In the genomic region with DNA sequence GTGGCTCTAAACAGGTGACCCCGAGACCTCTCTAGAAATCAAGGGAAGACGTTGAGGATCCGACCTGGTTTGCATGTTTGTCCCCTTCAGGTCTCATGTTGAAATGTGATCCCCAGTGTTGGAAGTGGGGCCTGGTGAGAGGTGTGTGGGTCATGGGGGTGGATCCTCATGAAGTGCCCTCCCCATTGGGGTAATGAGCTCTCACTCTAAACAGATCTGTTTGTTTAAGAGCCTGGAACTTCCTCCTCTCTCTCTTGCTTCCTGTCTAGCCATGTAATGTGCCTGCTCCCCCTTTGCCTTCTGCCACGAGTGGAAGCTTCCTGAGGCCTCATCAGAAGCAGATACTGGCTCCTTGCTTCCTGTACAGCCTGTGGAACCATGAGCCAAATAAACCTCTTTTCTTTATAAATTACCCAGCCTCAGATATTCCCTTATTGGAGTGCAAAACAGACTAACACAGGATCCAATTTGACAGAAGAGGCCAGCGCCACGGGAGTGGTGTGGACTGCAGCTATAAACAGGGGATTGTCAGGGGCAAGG, we compare ENCODE assay signal across 1 cellular context.
TF ChIP-seq lines count a peak whose summit lies in the region.

No MANE protein-coding gene starts in this region.

TF ChIP-seq in HepG2, 621 proteins besides CTCF, POLR2A, EP300 and RAD21 (continues in another document):
- no peak for TF ChIP-seq MZF1 (CRISPR knock-in tag; IDR thresholded peaks at IDR 0.05; ENCODE audit: borderline replicate concordance)
- TF ChIP-seq, protein P1, sequence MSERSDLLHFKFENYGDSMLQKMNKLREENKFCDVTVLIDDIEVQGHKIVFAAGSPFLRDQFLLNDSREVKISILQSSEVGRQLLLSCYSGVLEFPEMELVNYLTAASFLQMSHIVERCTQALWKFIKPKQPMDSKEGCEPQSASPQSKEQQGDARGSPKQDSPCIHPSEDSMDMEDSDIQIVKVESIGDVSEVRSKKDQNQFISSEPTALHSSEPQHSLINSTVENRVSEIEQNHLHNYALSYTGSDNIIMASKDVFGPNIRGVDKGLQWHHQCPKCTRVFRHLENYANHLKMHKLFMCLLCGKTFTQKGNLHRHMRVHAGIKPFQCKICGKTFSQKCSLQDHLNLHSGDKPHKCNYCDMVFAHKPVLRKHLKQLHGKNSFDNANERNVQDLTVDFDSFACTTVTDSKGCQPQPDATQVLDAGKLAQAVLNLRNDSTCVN (CRISPR knock-in tag; IDR thresholded peaks at IDR 0.05; ENCODE audit: borderline replicate concordance), result no peak
- TF ChIP-seq BCL6 (CRISPR knock-in tag; IDR thresholded peaks at IDR 0.05), result no peak
- TF ChIP-seq, protein P2, sequence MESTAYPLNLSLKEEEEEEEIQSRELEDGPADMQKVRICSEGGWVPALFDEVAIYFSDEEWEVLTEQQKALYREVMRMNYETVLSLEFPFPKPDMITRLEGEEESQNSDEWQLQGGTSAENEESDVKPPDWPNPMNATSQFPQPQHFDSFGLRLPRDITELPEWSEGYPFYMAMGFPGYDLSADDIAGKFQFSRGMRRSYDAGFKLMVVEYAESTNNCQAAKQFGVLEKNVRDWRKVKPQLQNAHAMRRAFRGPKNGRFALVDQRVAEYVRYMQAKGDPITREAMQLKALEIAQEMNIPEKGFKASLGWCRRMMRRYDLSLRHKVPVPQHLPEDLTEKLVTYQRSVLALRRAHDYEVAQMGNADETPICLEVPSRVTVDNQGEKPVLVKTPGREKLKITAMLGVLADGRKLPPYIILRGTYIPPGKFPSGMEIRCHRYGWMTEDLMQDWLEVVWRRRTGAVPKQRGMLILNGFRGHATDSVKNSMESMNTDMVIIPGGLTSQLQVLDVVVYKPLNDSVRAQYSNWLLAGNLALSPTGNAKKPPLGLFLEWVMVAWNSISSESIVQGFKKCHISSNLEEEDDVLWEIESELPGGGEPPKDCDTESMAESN (CRISPR knock-in tag; conservative IDR thresholded peaks at IDR 0.05), result peak; percentile 77; the same call in 1 of the 2 replicates
- no peak for TF ChIP-seq ZFAT (CRISPR knock-in tag; conservative IDR thresholded peaks at IDR 0.05)
- TF ChIP-seq RAD51 (IDR thresholded peaks at IDR 0.05; ENCODE audit: borderline replicate concordance), result no peak
- no peak for TF ChIP-seq KLF11 (CRISPR knock-in tag; IDR thresholded peaks at IDR 0.05)
- TF ChIP-seq ZNF766 (CRISPR knock-in tag; IDR thresholded peaks at IDR 0.05; ENCODE audit: borderline replicate concordance), result 0 out of 2 replicates have a peak, but pooled peaks have one; percentile 32
- TF ChIP-seq, protein P3, sequence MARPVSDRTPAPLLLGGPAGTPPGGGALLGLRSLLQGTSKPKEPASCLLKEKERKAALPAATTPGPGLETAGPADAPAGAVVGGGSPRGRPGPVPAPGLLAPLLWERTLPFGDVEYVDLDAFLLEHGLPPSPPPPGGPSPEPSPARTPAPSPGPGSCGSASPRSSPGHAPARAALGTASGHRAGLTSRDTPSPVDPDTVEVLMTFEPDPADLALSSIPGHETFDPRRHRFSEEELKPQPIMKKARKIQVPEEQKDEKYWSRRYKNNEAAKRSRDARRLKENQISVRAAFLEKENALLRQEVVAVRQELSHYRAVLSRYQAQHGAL (CRISPR knock-in tag; IDR thresholded peaks at IDR 0.05; ENCODE audit: not compliant biosample characterization), result no peak
- TF ChIP-seq PHB2 (IDR thresholded peaks at IDR 0.05; ENCODE audit: partially characterized antibody), result no peak
- no peak for TF ChIP-seq TRIM24 (CRISPR knock-in tag; IDR thresholded peaks at IDR 0.05)
- TF ChIP-seq, protein P4, sequence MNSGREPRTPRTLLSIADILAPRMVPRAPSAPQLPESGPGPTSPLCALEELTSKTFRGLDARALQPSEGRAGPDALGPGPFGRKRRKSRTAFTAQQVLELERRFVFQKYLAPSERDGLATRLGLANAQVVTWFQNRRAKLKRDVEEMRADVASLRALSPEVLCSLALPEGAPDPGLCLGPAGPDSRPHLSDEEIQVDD (CRISPR knock-in tag; IDR thresholded peaks at IDR 0.05; ENCODE audit: borderline replicate concordance), result no peak
- no peak for TF ChIP-seq ZNF430 (CRISPR knock-in tag; IDR thresholded peaks at IDR 0.05)
- TF ChIP-seq, protein P5, sequence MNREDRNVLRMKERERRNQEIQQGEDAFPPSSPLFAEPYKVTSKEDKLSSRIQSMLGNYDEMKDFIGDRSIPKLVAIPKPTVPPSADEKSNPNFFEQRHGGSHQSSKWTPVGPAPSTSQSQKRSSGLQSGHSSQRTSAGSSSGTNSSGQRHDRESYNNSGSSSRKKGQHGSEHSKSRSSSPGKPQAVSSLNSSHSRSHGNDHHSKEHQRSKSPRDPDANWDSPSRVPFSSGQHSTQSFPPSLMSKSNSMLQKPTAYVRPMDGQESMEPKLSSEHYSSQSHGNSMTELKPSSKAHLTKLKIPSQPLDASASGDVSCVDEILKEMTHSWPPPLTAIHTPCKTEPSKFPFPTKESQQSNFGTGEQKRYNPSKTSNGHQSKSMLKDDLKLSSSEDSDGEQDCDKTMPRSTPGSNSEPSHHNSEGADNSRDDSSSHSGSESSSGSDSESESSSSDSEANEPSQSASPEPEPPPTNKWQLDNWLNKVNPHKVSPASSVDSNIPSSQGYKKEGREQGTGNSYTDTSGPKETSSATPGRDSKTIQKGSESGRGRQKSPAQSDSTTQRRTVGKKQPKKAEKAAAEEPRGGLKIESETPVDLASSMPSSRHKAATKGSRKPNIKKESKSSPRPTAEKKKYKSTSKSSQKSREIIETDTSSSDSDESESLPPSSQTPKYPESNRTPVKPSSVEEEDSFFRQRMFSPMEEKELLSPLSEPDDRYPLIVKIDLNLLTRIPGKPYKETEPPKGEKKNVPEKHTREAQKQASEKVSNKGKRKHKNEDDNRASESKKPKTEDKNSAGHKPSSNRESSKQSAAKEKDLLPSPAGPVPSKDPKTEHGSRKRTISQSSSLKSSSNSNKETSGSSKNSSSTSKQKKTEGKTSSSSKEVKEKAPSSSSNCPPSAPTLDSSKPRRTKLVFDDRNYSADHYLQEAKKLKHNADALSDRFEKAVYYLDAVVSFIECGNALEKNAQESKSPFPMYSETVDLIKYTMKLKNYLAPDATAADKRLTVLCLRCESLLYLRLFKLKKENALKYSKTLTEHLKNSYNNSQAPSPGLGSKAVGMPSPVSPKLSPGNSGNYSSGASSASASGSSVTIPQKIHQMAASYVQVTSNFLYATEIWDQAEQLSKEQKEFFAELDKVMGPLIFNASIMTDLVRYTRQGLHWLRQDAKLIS (CRISPR knock-in tag; IDR thresholded peaks at IDR 0.05), result no peak
- 0 out of 2 replicates have a peak, but pooled peaks have one; percentile 32 for TF ChIP-seq ZMYM2 (CRISPR knock-in tag; IDR thresholded peaks at IDR 0.05)
- TF ChIP-seq ZNF549 (CRISPR knock-in tag; IDR thresholded peaks at IDR 0.05), result no peak
- TF ChIP-seq ZNF446 (CRISPR knock-in tag; IDR thresholded peaks at IDR 0.05), result no peak
- no peak for TF ChIP-seq AGO2 (optimal IDR thresholded peaks at IDR 0.05; ENCODE audit: low read depth, low read length)
- no peak for TF ChIP-seq ZNF354B (CRISPR knock-in tag; IDR thresholded peaks at IDR 0.05)
- no peak for TF ChIP-seq ZNF607 (CRISPR knock-in tag; IDR thresholded peaks at IDR 0.05; ENCODE audit: borderline replicate concordance)
- TF ChIP-seq SALL1 (CRISPR knock-in tag; IDR thresholded peaks at IDR 0.05), result 0 out of 2 replicates have a peak, but pooled peaks have one; percentile 17
- TF ChIP-seq TMF1 (CRISPR knock-in tag; IDR thresholded peaks at IDR 0.05; ENCODE audit: low read depth), result no peak
- TF ChIP-seq, protein P6, sequence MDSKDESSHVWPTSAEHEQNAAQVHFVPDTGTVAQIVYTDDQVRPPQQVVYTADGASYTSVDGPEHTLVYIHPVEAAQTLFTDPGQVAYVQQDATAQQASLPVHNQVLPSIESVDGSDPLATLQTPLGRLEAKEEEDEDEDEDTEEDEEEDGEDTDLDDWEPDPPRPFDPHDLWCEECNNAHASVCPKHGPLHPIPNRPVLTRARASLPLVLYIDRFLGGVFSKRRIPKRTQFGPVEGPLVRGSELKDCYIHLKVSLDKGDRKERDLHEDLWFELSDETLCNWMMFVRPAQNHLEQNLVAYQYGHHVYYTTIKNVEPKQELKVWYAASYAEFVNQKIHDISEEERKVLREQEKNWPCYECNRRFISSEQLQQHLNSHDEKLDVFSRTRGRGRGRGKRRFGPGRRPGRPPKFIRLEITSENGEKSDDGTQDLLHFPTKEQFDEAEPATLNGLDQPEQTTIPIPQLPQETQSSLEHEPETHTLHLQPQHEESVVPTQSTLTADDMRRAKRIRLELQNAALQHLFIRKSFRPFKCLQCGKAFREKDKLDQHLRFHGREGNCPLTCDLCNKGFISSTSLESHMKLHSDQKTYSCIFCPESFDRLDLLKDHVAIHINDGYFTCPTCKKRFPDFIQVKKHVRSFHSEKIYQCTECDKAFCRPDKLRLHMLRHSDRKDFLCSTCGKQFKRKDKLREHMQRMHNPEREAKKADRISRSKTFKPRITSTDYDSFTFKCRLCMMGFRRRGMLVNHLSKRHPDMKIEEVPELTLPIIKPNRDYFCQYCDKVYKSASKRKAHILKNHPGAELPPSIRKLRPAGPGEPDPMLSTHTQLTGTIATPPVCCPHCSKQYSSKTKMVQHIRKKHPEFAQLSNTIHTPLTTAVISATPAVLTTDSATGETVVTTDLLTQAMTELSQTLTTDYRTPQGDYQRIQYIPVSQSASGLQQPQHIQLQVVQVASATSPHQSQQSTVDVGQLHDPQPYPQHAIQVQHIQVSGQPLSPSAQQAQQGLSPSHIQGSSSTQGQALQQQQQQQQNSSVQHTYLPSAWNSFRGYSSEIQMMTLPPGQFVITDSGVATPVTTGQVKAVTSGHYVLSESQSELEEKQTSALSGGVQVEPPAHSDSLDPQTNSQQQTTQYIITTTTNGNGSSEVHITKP (CRISPR knock-in tag; IDR thresholded peaks at IDR 0.05; ENCODE audit: low read depth), result peak; percentile 29; the same call in 1 of the 2 replicates
- TF ChIP-seq MBNL3 (CRISPR knock-in tag; conservative IDR thresholded peaks at IDR 0.05), result no peak
- TF ChIP-seq ZNF326 (CRISPR knock-in tag; IDR thresholded peaks at IDR 0.05; ENCODE audit: borderline replicate concordance), result no peak
- no peak for TF ChIP-seq IKZF4 (CRISPR knock-in tag; IDR thresholded peaks at IDR 0.05; ENCODE audit: borderline replicate concordance, low read depth, not compliant biosample characterization)
- TF ChIP-seq ZFP90 (CRISPR knock-in tag; IDR thresholded peaks at IDR 0.05; ENCODE audit: borderline replicate concordance), result no peak
- TF ChIP-seq MIER3 (CRISPR knock-in tag; IDR thresholded peaks at IDR 0.05; ENCODE audit: borderline replicate concordance), result no peak
- TF ChIP-seq GABPA (IDR thresholded peaks at IDR 0.05; ENCODE audit: low read depth, low read length), result no peak
- TF ChIP-seq GABPA (CRISPR knock-in tag; IDR thresholded peaks at IDR 0.05; ENCODE audit: low read depth), result peak; percentile 79
- peak; percentile 42; the same call in 1 of the 2 replicates for TF ChIP-seq ETV5 (CRISPR knock-in tag; IDR thresholded peaks at IDR 0.05; ENCODE audit: borderline replicate concordance)
- TF ChIP-seq, protein P7, sequence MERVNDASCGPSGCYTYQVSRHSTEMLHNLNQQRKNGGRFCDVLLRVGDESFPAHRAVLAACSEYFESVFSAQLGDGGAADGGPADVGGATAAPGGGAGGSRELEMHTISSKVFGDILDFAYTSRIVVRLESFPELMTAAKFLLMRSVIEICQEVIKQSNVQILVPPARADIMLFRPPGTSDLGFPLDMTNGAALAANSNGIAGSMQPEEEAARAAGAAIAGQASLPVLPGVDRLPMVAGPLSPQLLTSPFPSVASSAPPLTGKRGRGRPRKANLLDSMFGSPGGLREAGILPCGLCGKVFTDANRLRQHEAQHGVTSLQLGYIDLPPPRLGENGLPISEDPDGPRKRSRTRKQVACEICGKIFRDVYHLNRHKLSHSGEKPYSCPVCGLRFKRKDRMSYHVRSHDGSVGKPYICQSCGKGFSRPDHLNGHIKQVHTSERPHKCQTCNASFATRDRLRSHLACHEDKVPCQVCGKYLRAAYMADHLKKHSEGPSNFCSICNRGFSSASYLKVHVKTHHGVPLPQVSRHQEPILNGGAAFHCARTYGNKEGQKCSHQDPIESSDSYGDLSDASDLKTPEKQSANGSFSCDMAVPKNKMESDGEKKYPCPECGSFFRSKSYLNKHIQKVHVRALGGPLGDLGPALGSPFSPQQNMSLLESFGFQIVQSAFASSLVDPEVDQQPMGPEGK (CRISPR knock-in tag; IDR thresholded peaks at IDR 0.05), result peak; percentile 15; the same call in 1 of the 2 replicates
- no peak for TF ChIP-seq HCFC1 (IDR thresholded peaks at IDR 0.05; ENCODE audit: low read depth, low read length)
- TF ChIP-seq, protein P8, sequence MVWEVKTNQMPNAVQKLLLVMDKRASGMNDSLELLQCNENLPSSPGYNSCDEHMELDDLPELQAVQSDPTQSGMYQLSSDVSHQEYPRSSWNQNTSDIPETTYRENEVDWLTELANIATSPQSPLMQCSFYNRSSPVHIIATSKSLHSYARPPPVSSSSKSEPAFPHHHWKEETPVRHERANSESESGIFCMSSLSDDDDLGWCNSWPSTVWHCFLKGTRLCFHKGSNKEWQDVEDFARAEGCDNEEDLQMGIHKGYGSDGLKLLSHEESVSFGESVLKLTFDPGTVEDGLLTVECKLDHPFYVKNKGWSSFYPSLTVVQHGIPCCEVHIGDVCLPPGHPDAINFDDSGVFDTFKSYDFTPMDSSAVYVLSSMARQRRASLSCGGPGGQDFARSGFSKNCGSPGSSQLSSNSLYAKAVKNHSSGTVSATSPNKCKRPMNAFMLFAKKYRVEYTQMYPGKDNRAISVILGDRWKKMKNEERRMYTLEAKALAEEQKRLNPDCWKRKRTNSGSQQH (CRISPR knock-in tag; IDR thresholded peaks at IDR 0.05; ENCODE audit: low read depth), result no peak
- TF ChIP-seq TEAD3 (CRISPR knock-in tag; optimal IDR thresholded peaks at IDR 0.05; ENCODE audit: borderline replicate concordance), result peak; percentile 8
- no peak for TF ChIP-seq EHMT2 (IDR thresholded peaks at IDR 0.05; ENCODE audit: borderline replicate concordance, low read depth, low read length)
- TF ChIP-seq, protein P9, sequence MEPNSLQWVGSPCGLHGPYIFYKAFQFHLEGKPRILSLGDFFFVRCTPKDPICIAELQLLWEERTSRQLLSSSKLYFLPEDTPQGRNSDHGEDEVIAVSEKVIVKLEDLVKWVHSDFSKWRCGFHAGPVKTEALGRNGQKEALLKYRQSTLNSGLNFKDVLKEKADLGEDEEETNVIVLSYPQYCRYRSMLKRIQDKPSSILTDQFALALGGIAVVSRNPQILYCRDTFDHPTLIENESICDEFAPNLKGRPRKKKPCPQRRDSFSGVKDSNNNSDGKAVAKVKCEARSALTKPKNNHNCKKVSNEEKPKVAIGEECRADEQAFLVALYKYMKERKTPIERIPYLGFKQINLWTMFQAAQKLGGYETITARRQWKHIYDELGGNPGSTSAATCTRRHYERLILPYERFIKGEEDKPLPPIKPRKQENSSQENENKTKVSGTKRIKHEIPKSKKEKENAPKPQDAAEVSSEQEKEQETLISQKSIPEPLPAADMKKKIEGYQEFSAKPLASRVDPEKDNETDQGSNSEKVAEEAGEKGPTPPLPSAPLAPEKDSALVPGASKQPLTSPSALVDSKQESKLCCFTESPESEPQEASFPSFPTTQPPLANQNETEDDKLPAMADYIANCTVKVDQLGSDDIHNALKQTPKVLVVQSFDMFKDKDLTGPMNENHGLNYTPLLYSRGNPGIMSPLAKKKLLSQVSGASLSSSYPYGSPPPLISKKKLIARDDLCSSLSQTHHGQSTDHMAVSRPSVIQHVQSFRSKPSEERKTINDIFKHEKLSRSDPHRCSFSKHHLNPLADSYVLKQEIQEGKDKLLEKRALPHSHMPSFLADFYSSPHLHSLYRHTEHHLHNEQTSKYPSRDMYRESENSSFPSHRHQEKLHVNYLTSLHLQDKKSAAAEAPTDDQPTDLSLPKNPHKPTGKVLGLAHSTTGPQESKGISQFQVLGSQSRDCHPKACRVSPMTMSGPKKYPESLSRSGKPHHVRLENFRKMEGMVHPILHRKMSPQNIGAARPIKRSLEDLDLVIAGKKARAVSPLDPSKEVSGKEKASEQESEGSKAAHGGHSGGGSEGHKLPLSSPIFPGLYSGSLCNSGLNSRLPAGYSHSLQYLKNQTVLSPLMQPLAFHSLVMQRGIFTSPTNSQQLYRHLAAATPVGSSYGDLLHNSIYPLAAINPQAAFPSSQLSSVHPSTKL (CRISPR knock-in tag; IDR thresholded peaks at IDR 0.05), result no peak
- TF ChIP-seq SOX6 (IDR thresholded peaks at IDR 0.05), result no peak
- no peak for TF ChIP-seq SOX6 (CRISPR knock-in tag; IDR thresholded peaks at IDR 0.05)
- no peak for TF ChIP-seq NBN (conservative IDR thresholded peaks at IDR 0.05)
- peak; percentile 65 for TF ChIP-seq SP2 (CRISPR knock-in tag; IDR thresholded peaks at IDR 0.05)
